ENCODE assay signal across 8 cellular contexts in the genomic region with DNA sequence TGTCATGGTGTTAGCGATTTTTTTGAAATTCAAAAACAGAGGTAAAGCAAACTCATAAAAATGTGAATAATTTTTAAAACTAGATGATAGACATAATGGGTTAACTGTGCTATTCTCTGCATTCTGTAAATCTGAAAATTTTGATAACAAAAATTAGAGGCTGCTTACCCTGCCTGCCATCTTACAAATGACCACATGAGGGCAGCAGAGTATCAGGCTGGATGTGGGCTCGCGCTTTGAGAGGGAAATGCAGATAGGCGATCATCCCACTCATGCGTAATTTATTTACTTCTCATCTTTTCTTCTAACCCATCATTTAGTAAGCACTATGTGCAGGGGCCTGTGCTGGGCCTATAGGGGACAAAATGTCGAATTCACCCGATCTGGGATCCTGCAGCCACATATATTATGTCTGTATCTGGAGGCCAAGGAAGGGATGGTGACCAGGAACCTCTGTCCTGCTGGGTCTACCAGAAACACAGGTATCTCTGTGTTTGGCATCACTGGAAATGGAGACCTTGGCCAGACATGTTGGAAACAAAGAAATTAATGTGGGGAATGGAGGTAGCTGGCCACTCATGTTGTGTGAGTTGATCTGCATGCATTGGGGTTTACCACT. TPM values are rescaled to one million over a fixed set of nuclear protein-coding genes. Genes with fewer than 3 reads are reported as not detected.
DNase-seq lines count a peak whose midpoint lies in the region; ATAC-seq, FAIRE-seq and TF ChIP-seq lines count a peak whose summit lies in the region.

No MANE protein-coding gene starts in this region.

- POLR2A ChIA-PET in endothelial cell of umbilical vein (lab: Charles Lee): no interaction called here

- H3K27me3 Mint-ChIP-seq in activated CD8-positive, alpha-beta memory T cell treated with anti-CD3 and anti-CD28 coated beads, Interleukin-2, amount 10 ng/mL, durations not matched to agents 7 days and 5 days: peaks cover 17% of the 10 kb centered on the region
- H3K27me3 Mint-ChIP-seq in natural killer cell treated with Interleukin-12 subunit alpha and Interleukin-12 subunit beta and Interleukin-15 and Interleukin-18, amount 100 ng/mL, for 72 hours: peaks cover 16 to 17% of the 10 kb centered on the region in 2 donors

- no peaks in the 10 kb centered on the region for H3K79me2 ChIP-seq in endothelial cell of umbilical vein (ENCODE audit: control insufficient read depth, insufficient read depth, low read length)

- no TSS peak for BruUV-seq in endothelial cell of umbilical vein (replicated peaks; lab: Mats Ljungman, UMichigan)

- H4K20me1 ChIP-seq in endothelial cell of umbilical vein (replicated peaks; ENCODE audit: control insufficient read depth, extremely low read depth, insufficient read depth, low read length): no peaks in the 10 kb centered on the region

- CTCF ChIA-PET in activated CD8-positive, alpha-beta memory T cell treated with anti-CD3 and anti-CD28 coated beads, Interleukin-2, amount 10 ng/mL, durations not matched to agents 7 days and 5 days (lab: Charles Lee): interaction anchor here (0.6 to 7.7 kb wide), 5 partner anchors 17 to 331 kb away, joined by 3 to 64 read pairs (median 3); no protein-coding TSS in a partner anchor
- CTCF ChIA-PET in endothelial cell of umbilical vein (lab: Charles Lee): interaction anchor here (1.0 to 7.9 kb wide), 9 partner anchors 16 to 332 kb away, joined by 3 to 73 read pairs (median 8); a partner anchor contains a TSS

- no peak overlapping the region for H3K9ac ChIP-seq in endothelial cell of umbilical vein (replicated peaks; ENCODE audit: extremely low read depth, insufficient read depth, low read length)

- H3K27ac Mint-ChIP-seq in activated CD8-positive, alpha-beta memory T cell treated with anti-CD3 and anti-CD28 coated beads, Interleukin-2, amount 10 ng/mL, durations not matched to agents 7 days and 5 days: no peak overlapping the region
- H3K27ac Mint-ChIP-seq in natural killer cell treated with Interleukin-12 subunit alpha and Interleukin-12 subunit beta and Interleukin-15 and Interleukin-18, amount 100 ng/mL, for 72 hours: no peak overlapping the region

- no peak overlapping the region for H3K4me2 ChIP-seq in endothelial cell of umbilical vein (ENCODE audit: insufficient read depth, low read length)

- TF ChIP-seq CTCF in endothelial cell of umbilical vein (IDR thresholded peaks at IDR 0.05; ENCODE audit: extremely low read depth in 1 of 2, insufficient read depth in 1 of 2, low read depth in 1 of 2, low read length in 2 of 2): peak; percentile 82 to 89

- intact Hi-C loops in endothelial cell of umbilical vein (cut with micrococcal nuclease): loop anchor here (1.0 kb wide), 3 partner anchors 17 to 331 kb away; no protein-coding TSS in a partner anchor

- ATAC-seq in HG02623 (IDR thresholded peaks at IDR 0.05; ENCODE audit: unreplicated experiment): peak; percentile 60
- ATAC-seq in activated CD8-positive, alpha-beta memory T cell treated with anti-CD3 and anti-CD28 coated beads, Interleukin-2, amount 10 ng/mL, durations not matched to agents 7 days and 5 days: peak; percentile 78
- ATAC-seq in natural killer cell treated with Interleukin-12 subunit alpha and Interleukin-12 subunit beta and Interleukin-15 and Interleukin-18, amount 100 ng/mL, for 72 hours: peak; percentile 58 to 69
- no peak for ATAC-seq in HG03045 (IDR thresholded peaks at IDR 0.05; ENCODE audit: unreplicated experiment)

- H3K4me3 Mint-ChIP-seq in activated CD8-positive, alpha-beta memory T cell treated with anti-CD3 and anti-CD28 coated beads, Interleukin-2, amount 10 ng/mL, durations not matched to agents 7 days and 5 days: no peak overlapping the region
- no peak overlapping the region for H3K4me3 Mint-ChIP-seq in natural killer cell treated with Interleukin-12 subunit alpha and Interleukin-12 subunit beta and Interleukin-15 and Interleukin-18, amount 100 ng/mL, for 72 hours

- no peaks in the 10 kb centered on the region for H3K9me1 ChIP-seq in endothelial cell of umbilical vein (replicated peaks; ENCODE audit: control insufficient read depth, extremely low read depth, insufficient read depth, low read length)

- FAIRE-seq in endothelial cell of umbilical vein (lab: Jason Lieb, UNC): peak; percentile 89

- TF ChIP-seq POLR2A in endothelial cell of umbilical vein (IDR thresholded peaks at IDR 0.05; ENCODE audit: low read depth, low read length): no peak

- DNase-seq in Daoy (ENCODE audit: low read depth) (peak; percentile 57), NCI-H82 treated with DMSO at 0.1 percent for 48 hours (lab: John Stamatoyannopoulos, UW; ENCODE audit: unreplicated experiment) (peak; percentile 5), endothelial cell of umbilical vein (ENCODE audit: low read depth, low spot score) (peak; percentile 60)
- DNase-seq in activated CD8-positive, alpha-beta memory T cell treated with anti-CD3 and anti-CD28 coated beads, Interleukin-2, amount 10 ng/mL, durations not matched to agents 7 days and 5 days: peak; percentile 80
- no peak for DNase-seq in natural killer cell treated with Interleukin-12 subunit alpha and Interleukin-12 subunit beta and Interleukin-15 and Interleukin-18, amount 100 ng/mL, for 72 hours (ENCODE audit: low spot score)
- DNase-seq in stimulated activated naive CD4-positive, alpha-beta T cell (lab: John Stamatoyannopoulos, UW): peak; percentile 44 to 82 (median 64)

- H3K36me3 ChIP-seq in endothelial cell of umbilical vein (ENCODE audit: control insufficient read depth in 2 of 2, extremely low read depth in 1 of 2, insufficient read depth in 2 of 2, low read length in 2 of 2): no peaks in the 10 kb centered on the region

- no peak overlapping the region for H2AFZ ChIP-seq in endothelial cell of umbilical vein (ENCODE audit: low read depth, low read length)

- H3K9me3 Mint-ChIP-seq in activated CD8-positive, alpha-beta memory T cell treated with anti-CD3 and anti-CD28 coated beads, Interleukin-2, amount 10 ng/mL, durations not matched to agents 7 days and 5 days (ENCODE audit: low read depth): no peaks in the 10 kb centered on the region
- no peaks in the 10 kb centered on the region for H3K9me3 Mint-ChIP-seq in natural killer cell treated with Interleukin-12 subunit alpha and Interleukin-12 subunit beta and Interleukin-15 and Interleukin-18, amount 100 ng/mL, for 72 hours

- H3K4me3 ChIP-seq in endothelial cell of umbilical vein (replicated peaks in 1 of 3; ENCODE audit: insufficient read depth in 1 of 3, low read depth in 1 of 3, low read length in 3 of 3): no peak overlapping the region

- H3K9me3 ChIP-seq in endothelial cell of umbilical vein (replicated peaks; ENCODE audit: control insufficient read depth, insufficient read depth, low read length): no peaks in the 10 kb centered on the region

- H3K4me1 Mint-ChIP-seq in activated CD8-positive, alpha-beta memory T cell treated with anti-CD3 and anti-CD28 coated beads, Interleukin-2, amount 10 ng/mL, durations not matched to agents 7 days and 5 days: peaks cover 4% of the 10 kb centered on the region
- H3K4me1 Mint-ChIP-seq in natural killer cell treated with Interleukin-12 subunit alpha and Interleukin-12 subunit beta and Interleukin-15 and Interleukin-18, amount 100 ng/mL, for 72 hours (ENCODE audit: low read depth in 2 of 2): peaks cover 0 to 3% of the 10 kb centered on the region in 2 donors

- dilution Hi-C loops in endothelial cell of umbilical vein (cut with MboI; ENCODE audit: extremely low pct_ligation_motif_present, low sequenced_read_pairs): no loop called here

- H3K27ac ChIP-seq in endothelial cell of umbilical vein (ENCODE audit: insufficient read depth, low read depth, low read length): no peak overlapping the region

- H3K36me3 Mint-ChIP-seq in activated CD8-positive, alpha-beta memory T cell treated with anti-CD3 and anti-CD28 coated beads, Interleukin-2, amount 10 ng/mL, durations not matched to agents 7 days and 5 days: no peaks in the 10 kb centered on the region
- H3K36me3 Mint-ChIP-seq in natural killer cell treated with Interleukin-12 subunit alpha and Interleukin-12 subunit beta and Interleukin-15 and Interleukin-18, amount 100 ng/mL, for 72 hours: no peaks in the 10 kb centered on the region

- H3K4me1 ChIP-seq in endothelial cell of umbilical vein (ENCODE audit: control insufficient read depth, extremely low read depth, insufficient read depth, low read length): no peaks in the 10 kb centered on the region

- peaks cover 2 to 8% of the 10 kb centered on the region in 2 experiments for H3K27me3 ChIP-seq in endothelial cell of umbilical vein (ENCODE audit: control insufficient read depth in 2 of 2, insufficient read depth in 2 of 2, low read length in 2 of 2)

TF ChIP-seq in endothelial cell of umbilical vein, 7 proteins besides CTCF, POLR2A, EP300 and RAD21:
- TF ChIP-seq GATA2 (IDR thresholded peaks at IDR 0.05; ENCODE audit: insufficient read depth, insufficient read length, low read depth, low read length) (no peak), FOS (IDR thresholded peaks at IDR 0.05; ENCODE audit: borderline replicate concordance, insufficient read depth, low read length) (no peak), POLR2AphosphoS5 (IDR thresholded peaks at IDR 0.05; ENCODE audit: insufficient read depth, low read depth, low read length) (no peak), EZH2 (IDR thresholded peaks at IDR 0.05; ENCODE audit: borderline replicate concordance, low read depth, low read length, severe bottlenecking) (no peak), MYC (IDR thresholded peaks at IDR 0.05; ENCODE audit: low read depth, low read length) (no peak), JUN (IDR thresholded peaks at IDR 0.05; ENCODE audit: borderline replicate concordance, insufficient read depth, insufficient read length, low read depth) (no peak)
- TF ChIP-seq, protein P1, sequence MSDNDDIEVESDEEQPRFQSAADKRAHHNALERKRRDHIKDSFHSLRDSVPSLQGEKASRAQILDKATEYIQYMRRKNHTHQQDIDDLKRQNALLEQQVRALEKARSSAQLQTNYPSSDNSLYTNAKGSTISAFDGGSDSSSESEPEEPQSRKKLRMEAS (IDR thresholded peaks at IDR 0.05; ENCODE audit: insufficient read depth, insufficient read length): no peak
TF ChIP-seq in endothelial cell of umbilical vein: peak in this region for 0.

RNA-seq across cellular contexts. Expression of a gene that starts 7.8 kb away (rescaled TPM):
- total RNA-seq in Daoy (2014; rRNA removed; shearing (Covaris generic)): 17.6 and 28.8 TPM in 2 replicates
- 10 to 100 TPM; 35.4 to 37.6 TPM for total RNA-seq in activated CD8-positive, alpha-beta memory T cell treated with anti-CD3 and anti-CD28 coated beads, Interleukin-2, amount 10 ng/mL, durations not matched to agents 7 days and 5 days
- 16.7 and 23.8 TPM in 2 replicates for total RNA-seq in endothelial cell of umbilical vein
- polyA plus RNA-seq in endothelial cell of umbilical vein: 6.4 and 7.9 TPM in 2 replicates
- 5.0 and 6.7 TPM in 2 replicates for polyA plus RNA-seq in endothelial cell of umbilical vein (2011; cell fraction: cytosol; rRNA removed)
- 16.2 and 25.3 TPM in 2 replicates for polyA plus RNA-seq in endothelial cell of umbilical vein (2011; cell fraction: nucleus; rRNA removed)
- 6.7 and 9.2 TPM in 2 replicates for polyA plus RNA-seq in endothelial cell of umbilical vein (2012)
- 8.8 and 12.3 TPM in 2 replicates for polyA minus RNA-seq in endothelial cell of umbilical vein
- polyA minus RNA-seq in endothelial cell of umbilical vein (2011; cell fraction: cytosol; rRNA and poly(A)+ RNA removed): 13.5 TPM
- 23.1 and 44.8 TPM in 2 replicates for polyA minus RNA-seq in endothelial cell of umbilical vein (2011; cell fraction: nucleus; rRNA and poly(A)+ RNA removed)
- total RNA-seq in natural killer cell treated with Interleukin-12 subunit alpha and Interleukin-12 subunit beta and Interleukin-15 and Interleukin-18, amount 100 ng/mL, for 72 hours: 10 to 100 TPM; 33.4 to 66.0 TPM
